Comparison of ENCODE assay signal across 2 cellular contexts in the genomic region with DNA sequence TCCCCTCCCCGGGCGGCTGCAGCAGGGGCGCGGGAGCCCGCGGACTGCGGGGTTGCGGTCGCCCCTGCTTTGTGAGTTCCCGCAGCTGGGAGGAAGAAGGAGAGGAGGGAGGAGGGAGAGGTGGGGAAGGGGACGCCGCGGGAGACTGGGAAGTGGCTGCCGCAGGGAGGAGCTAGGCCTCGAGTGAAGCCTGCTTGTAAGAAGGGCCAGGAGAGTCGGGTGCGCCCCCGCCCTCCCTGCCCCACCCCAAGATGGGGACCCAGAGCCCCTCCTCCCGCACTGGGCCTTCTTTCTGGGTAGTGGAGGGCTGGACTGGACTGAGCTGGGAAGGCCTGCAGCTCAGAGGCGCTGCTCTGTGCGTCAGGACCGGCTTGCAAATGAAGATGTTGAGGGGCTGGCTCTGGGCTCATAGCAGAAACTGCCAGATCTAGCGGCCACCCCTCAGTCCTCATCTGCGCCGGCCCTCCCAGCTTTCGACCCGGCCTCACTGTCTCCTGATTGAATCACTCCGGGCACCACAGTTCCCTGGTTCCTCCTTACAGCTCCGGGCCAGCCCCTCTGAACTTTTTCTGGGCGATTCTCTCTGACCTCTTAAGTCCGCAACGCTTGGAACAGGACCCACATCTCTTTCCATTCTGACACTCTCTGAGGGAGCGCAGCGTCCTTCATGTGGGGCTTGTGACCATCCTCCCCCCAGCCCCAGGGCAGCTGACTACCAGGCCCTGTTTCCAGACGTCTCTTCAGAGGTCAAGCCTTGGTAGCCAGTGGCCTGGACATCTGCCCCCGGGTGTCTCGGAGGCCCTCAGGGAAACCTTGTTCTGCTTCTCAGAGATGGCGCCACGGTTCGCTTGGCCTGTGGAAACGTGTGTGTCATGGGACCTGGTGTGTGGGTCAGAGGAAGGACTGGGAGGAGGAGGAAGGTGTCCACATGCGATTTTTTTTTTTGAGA.
TF ChIP-seq lines count a peak whose summit lies in the region.

No MANE protein-coding gene starts in this region.

TF ChIP-seq in H1, 55 proteins besides CTCF, POLR2A, EP300 and RAD21 (continues in another document):
- TF ChIP-seq TAF1 (IDR thresholded peaks at IDR 0.05; ENCODE audit: low read depth, low read length), result peak; percentile 40; the same call in 1 of the 2 replicates
- TF ChIP-seq ASH2L (IDR thresholded peaks at IDR 0.05; ENCODE audit: low read length), result peak; percentile 15
- TF ChIP-seq POLR2AphosphoS5 (IDR thresholded peaks at IDR 0.05; ENCODE audit: low read depth, low read length), result peak; percentile 44; the same call in 1 of the 2 replicates
- TF ChIP-seq, protein P1, sequence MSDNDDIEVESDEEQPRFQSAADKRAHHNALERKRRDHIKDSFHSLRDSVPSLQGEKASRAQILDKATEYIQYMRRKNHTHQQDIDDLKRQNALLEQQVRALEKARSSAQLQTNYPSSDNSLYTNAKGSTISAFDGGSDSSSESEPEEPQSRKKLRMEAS (IDR thresholded peaks at IDR 0.05), result 0 out of 2 replicates have a peak, but pooled peaks have one; percentile 22
- TF ChIP-seq CBX8 (IDR thresholded peaks at IDR 0.05; ENCODE audit: borderline replicate concordance, low read depth, low read length), result no peak
- TF ChIP-seq, protein P2, sequence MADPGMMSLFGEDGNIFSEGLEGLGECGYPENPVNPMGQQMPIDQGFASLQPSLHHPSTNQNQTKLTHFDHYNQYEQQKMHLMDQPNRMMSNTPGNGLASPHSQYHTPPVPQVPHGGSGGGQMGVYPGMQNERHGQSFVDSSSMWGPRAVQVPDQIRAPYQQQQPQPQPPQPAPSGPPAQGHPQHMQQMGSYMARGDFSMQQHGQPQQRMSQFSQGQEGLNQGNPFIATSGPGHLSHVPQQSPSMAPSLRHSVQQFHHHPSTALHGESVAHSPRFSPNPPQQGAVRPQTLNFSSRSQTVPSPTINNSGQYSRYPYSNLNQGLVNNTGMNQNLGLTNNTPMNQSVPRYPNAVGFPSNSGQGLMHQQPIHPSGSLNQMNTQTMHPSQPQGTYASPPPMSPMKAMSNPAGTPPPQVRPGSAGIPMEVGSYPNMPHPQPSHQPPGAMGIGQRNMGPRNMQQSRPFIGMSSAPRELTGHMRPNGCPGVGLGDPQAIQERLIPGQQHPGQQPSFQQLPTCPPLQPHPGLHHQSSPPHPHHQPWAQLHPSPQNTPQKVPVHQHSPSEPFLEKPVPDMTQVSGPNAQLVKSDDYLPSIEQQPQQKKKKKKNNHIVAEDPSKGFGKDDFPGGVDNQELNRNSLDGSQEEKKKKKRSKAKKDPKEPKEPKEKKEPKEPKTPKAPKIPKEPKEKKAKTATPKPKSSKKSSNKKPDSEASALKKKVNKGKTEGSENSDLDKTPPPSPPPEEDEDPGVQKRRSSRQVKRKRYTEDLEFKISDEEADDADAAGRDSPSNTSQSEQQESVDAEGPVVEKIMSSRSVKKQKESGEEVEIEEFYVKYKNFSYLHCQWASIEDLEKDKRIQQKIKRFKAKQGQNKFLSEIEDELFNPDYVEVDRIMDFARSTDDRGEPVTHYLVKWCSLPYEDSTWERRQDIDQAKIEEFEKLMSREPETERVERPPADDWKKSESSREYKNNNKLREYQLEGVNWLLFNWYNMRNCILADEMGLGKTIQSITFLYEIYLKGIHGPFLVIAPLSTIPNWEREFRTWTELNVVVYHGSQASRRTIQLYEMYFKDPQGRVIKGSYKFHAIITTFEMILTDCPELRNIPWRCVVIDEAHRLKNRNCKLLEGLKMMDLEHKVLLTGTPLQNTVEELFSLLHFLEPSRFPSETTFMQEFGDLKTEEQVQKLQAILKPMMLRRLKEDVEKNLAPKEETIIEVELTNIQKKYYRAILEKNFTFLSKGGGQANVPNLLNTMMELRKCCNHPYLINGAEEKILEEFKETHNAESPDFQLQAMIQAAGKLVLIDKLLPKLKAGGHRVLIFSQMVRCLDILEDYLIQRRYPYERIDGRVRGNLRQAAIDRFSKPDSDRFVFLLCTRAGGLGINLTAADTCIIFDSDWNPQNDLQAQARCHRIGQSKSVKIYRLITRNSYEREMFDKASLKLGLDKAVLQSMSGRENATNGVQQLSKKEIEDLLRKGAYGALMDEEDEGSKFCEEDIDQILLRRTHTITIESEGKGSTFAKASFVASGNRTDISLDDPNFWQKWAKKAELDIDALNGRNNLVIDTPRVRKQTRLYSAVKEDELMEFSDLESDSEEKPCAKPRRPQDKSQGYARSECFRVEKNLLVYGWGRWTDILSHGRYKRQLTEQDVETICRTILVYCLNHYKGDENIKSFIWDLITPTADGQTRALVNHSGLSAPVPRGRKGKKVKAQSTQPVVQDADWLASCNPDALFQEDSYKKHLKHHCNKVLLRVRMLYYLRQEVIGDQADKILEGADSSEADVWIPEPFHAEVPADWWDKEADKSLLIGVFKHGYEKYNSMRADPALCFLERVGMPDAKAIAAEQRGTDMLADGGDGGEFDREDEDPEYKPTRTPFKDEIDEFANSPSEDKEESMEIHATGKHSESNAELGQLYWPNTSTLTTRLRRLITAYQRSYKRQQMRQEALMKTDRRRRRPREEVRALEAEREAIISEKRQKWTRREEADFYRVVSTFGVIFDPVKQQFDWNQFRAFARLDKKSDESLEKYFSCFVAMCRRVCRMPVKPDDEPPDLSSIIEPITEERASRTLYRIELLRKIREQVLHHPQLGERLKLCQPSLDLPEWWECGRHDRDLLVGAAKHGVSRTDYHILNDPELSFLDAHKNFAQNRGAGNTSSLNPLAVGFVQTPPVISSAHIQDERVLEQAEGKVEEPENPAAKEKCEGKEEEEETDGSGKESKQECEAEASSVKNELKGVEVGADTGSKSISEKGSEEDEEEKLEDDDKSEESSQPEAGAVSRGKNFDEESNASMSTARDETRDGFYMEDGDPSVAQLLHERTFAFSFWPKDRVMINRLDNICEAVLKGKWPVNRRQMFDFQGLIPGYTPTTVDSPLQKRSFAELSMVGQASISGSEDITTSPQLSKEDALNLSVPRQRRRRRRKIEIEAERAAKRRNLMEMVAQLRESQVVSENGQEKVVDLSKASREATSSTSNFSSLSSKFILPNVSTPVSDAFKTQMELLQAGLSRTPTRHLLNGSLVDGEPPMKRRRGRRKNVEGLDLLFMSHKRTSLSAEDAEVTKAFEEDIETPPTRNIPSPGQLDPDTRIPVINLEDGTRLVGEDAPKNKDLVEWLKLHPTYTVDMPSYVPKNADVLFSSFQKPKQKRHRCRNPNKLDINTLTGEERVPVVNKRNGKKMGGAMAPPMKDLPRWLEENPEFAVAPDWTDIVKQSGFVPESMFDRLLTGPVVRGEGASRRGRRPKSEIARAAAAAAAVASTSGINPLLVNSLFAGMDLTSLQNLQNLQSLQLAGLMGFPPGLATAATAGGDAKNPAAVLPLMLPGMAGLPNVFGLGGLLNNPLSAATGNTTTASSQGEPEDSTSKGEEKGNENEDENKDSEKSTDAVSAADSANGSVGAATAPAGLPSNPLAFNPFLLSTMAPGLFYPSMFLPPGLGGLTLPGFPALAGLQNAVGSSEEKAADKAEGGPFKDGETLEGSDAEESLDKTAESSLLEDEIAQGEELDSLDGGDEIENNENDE (IDR thresholded peaks at IDR 0.05; ENCODE audit: insufficient replicate concordance, low read length), result no peak
- TF ChIP-seq CHD1 (IDR thresholded peaks at IDR 0.05; ENCODE audit: low read depth, low read length), result no peak
- TF ChIP-seq TBP (IDR thresholded peaks at IDR 0.05; ENCODE audit: low read depth, low read length), result peak; percentile 54; the same call in 1 of the 2 replicates
- no peak for TF ChIP-seq CEBPB (IDR thresholded peaks at IDR 0.05; ENCODE audit: low read depth, low read length)
- TF ChIP-seq, protein P3, sequence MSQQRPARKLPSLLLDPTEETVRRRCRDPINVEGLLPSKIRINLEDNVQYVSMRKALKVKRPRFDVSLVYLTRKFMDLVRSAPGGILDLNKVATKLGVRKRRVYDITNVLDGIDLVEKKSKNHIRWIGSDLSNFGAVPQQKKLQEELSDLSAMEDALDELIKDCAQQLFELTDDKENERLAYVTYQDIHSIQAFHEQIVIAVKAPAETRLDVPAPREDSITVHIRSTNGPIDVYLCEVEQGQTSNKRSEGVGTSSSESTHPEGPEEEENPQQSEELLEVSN (IDR thresholded peaks at IDR 0.05), result 0 out of 2 replicates have a peak, but pooled peaks have one; percentile 33
- TF ChIP-seq RBBP5 (IDR thresholded peaks at IDR 0.05; ENCODE audit: borderline replicate concordance, low read depth, low read length), result peak; percentile 82; the same call in 1 of the 2 replicates

TF ChIP-seq in liver, 16 proteins besides CTCF, POLR2A, EP300 and RAD21:
- TF ChIP-seq YY1 (IDR thresholded peaks at IDR 0.05), result no peak
- no peak for TF ChIP-seq RXRA (IDR thresholded peaks at IDR 0.05)
- TF ChIP-seq HNF4G (IDR thresholded peaks at IDR 0.05), result no peak
- no peak for TF ChIP-seq HNF4A (conservative IDR thresholded peaks at IDR 0.05)
- TF ChIP-seq JUND (IDR thresholded peaks at IDR 0.05), result no peak
- no peak for TF ChIP-seq TAF1 (conservative IDR thresholded peaks at IDR 0.05)
- no peak for TF ChIP-seq NR2F2 (IDR thresholded peaks at IDR 0.05)
- TF ChIP-seq FOXA2 (IDR thresholded peaks at IDR 0.05), result no peak
- TF ChIP-seq, protein P4, sequence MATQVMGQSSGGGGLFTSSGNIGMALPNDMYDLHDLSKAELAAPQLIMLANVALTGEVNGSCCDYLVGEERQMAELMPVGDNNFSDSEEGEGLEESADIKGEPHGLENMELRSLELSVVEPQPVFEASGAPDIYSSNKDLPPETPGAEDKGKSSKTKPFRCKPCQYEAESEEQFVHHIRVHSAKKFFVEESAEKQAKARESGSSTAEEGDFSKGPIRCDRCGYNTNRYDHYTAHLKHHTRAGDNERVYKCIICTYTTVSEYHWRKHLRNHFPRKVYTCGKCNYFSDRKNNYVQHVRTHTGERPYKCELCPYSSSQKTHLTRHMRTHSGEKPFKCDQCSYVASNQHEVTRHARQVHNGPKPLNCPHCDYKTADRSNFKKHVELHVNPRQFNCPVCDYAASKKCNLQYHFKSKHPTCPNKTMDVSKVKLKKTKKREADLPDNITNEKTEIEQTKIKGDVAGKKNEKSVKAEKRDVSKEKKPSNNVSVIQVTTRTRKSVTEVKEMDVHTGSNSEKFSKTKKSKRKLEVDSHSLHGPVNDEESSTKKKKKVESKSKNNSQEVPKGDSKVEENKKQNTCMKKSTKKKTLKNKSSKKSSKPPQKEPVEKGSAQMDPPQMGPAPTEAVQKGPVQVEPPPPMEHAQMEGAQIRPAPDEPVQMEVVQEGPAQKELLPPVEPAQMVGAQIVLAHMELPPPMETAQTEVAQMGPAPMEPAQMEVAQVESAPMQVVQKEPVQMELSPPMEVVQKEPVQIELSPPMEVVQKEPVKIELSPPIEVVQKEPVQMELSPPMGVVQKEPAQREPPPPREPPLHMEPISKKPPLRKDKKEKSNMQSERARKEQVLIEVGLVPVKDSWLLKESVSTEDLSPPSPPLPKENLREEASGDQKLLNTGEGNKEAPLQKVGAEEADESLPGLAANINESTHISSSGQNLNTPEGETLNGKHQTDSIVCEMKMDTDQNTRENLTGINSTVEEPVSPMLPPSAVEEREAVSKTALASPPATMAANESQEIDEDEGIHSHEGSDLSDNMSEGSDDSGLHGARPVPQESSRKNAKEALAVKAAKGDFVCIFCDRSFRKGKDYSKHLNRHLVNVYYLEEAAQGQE (IDR thresholded peaks at IDR 0.05), result no peak
- TF ChIP-seq, protein P5, sequence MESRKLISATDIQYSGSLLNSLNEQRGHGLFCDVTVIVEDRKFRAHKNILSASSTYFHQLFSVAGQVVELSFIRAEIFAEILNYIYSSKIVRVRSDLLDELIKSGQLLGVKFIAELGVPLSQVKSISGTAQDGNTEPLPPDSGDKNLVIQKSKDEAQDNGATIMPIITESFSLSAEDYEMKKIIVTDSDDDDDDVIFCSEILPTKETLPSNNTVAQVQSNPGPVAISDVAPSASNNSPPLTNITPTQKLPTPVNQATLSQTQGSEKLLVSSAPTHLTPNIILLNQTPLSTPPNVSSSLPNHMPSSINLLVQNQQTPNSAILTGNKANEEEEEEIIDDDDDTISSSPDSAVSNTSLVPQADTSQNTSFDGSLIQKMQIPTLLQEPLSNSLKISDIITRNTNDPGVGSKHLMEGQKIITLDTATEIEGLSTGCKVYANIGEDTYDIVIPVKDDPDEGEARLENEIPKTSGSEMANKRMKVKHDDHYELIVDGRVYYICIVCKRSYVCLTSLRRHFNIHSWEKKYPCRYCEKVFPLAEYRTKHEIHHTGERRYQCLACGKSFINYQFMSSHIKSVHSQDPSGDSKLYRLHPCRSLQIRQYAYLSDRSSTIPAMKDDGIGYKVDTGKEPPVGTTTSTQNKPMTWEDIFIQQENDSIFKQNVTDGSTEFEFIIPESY (IDR thresholded peaks at IDR 0.05), result no peak
- TF ChIP-seq, protein P1 (IDR thresholded peaks at IDR 0.05), result no peak
- TF ChIP-seq, protein P6, sequence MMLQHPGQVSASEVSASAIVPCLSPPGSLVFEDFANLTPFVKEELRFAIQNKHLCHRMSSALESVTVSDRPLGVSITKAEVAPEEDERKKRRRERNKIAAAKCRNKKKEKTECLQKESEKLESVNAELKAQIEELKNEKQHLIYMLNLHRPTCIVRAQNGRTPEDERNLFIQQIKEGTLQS (IDR thresholded peaks at IDR 0.05), result no peak
- no peak for TF ChIP-seq SP1 (IDR thresholded peaks at IDR 0.05)
- TF ChIP-seq GABPA (IDR thresholded peaks at IDR 0.05 in 1 of 2, conservative IDR thresholded peaks at IDR 0.05 in 1 of 2), result no peak
- TF ChIP-seq FOXA1 (IDR thresholded peaks at IDR 0.05), result no peak
- TF ChIP-seq EGR1 (IDR thresholded peaks at IDR 0.05; ENCODE audit: low read depth in 2 of 2), result no peak
